18 cellular contexts compared by ENCODE assay signal in the genomic region with DNA sequence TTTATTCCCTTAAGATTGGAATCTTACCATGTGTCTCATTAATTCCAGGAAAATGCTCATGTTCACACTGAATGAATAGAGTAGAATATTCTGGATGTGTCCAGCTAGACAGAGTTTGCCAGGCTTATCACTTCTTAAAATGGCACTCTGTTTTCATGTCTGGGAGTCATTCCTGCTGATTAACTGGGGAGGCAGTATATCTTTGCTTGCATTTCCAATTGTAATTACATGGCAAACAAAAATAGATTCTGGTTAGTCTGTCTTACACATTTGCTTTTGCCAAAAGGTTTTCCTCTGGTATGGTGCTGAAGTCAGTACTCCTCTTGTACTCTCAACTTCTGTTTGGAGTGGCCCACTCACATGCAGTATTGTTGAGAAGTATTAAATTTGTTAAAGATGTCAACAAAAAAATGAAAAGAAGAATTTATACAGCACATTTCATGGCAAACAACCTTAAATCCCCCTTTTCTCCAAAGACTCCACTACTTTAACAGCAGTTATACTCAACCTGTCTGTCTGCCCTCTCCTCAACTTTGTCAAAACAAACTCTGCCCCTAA.
"Had no signal": no experiment of that assay in that cellular context is flagged by ENCODE, and none has a peak within 500 bp of the region (broad histone marks: within the 10 kb centered on the region; RNA-seq: fewer than 3 reads in every experiment).

No MANE protein-coding gene starts in this region.

- H3K27me3 ChIP-seq: body of pancreas, spleen, upper lobe of left lung had no signal

- H3K36me3 Mint-ChIP-seq: activated naive CD4-positive, alpha-beta T cell treated with anti-CD3 and anti-CD28 coated beads, Interleukin-2, amount 50 U/mL, for 72 hours; immature natural killer cell had no signal

- H3K27me3 Mint-ChIP-seq: activated CD4-positive, alpha-beta memory T cell treated with anti-CD3 and anti-CD28 coated beads, Interleukin-2, amount 10 ng/mL, durations not matched to agents 7 days and 5 days; central memory CD8-positive, alpha-beta T cell; stimulated activated naive CD8-positive, alpha-beta T cell treated with anti-CD3 and anti-CD28 coated beads, Interleukin-15, amount 100 ng/mL, for 72 hours had no signal

- H3K9me3 Mint-ChIP-seq: activated CD4-positive, alpha-beta memory T cell treated with anti-CD3 and anti-CD28 coated beads, Interleukin-2, amount 10 ng/mL, durations not matched to agents 7 days and 5 days; activated naive CD4-positive, alpha-beta T cell treated with anti-CD3 and anti-CD28 coated beads, Interleukin-2, amount 50 U/mL, for 72 hours; stimulated activated naive CD8-positive, alpha-beta T cell treated with anti-CD3 and anti-CD28 coated beads, Interleukin-15, amount 100 ng/mL, for 72 hours had no signal

- H3K27ac Mint-ChIP-seq: activated CD4-positive, alpha-beta memory T cell treated with anti-CD3 and anti-CD28 coated beads, Interleukin-2, amount 10 ng/mL, durations not matched to agents 7 days and 5 days; activated naive CD4-positive, alpha-beta T cell treated with anti-CD3 and anti-CD28 coated beads, Interleukin-2, amount 50 U/mL, for 72 hours; immature natural killer cell; stimulated activated naive CD8-positive, alpha-beta T cell treated with anti-CD3 and anti-CD28 coated beads, Interleukin-15, amount 100 ng/mL, for 72 hours had no signal

- H3K27ac ChIP-seq: body of pancreas, lower lobe of right lung, psoas muscle, spleen, upper lobe of left lung, WERI-Rb-1 had no signal

- H3K4me3 ChIP-seq: body of pancreas, lower lobe of right lung, psoas muscle, spleen, upper lobe of left lung had no signal

- H3K4me3 Mint-ChIP-seq: activated CD4-positive, alpha-beta memory T cell treated with anti-CD3 and anti-CD28 coated beads, Interleukin-2, amount 10 ng/mL, durations not matched to agents 7 days and 5 days; central memory CD8-positive, alpha-beta T cell; immature natural killer cell; stimulated activated naive CD8-positive, alpha-beta T cell treated with anti-CD3 and anti-CD28 coated beads, Interleukin-15, amount 100 ng/mL, for 72 hours had no signal

- H3K4me1 Mint-ChIP-seq: activated CD4-positive, alpha-beta memory T cell treated with anti-CD3 and anti-CD28 coated beads, Interleukin-2, amount 10 ng/mL, durations not matched to agents 7 days and 5 days; central memory CD8-positive, alpha-beta T cell; immature natural killer cell; stimulated activated naive CD8-positive, alpha-beta T cell treated with anti-CD3 and anti-CD28 coated beads, Interleukin-15, amount 100 ng/mL, for 72 hours had no signal

- H3K4me1 ChIP-seq: body of pancreas, lower lobe of right lung, psoas muscle, spleen, upper lobe of left lung had no signal

- H3K36me3 ChIP-seq: lower lobe of right lung, spleen, upper lobe of left lung, WERI-Rb-1 had no signal

- DNase-seq: activated CD4-positive, alpha-beta memory T cell treated with anti-CD3 and anti-CD28 coated beads, Interleukin-2, amount 10 ng/mL, durations not matched to agents 7 days and 5 days; activated effector memory CD4-positive, alpha-beta T cell treated with anti-CD3 and anti-CD28 coated beads, Interleukin-2, amount 50 U/mL, for 16 hours; activated T-cell treated with anti-CD3 and anti-CD28 coated beads, Interleukin-2, amount 50 U/mL, for 48 hours; body of pancreas; cortex of kidney; effector CD8-positive, alpha-beta T cell; foreskin fibroblast; immature natural killer cell; lower lobe of right lung; psoas muscle; spleen; stimulated activated CD4-positive, alpha-beta T cell treated with anti-CD3 and anti-CD28 coated beads, Interleukin-1b, Interleukin-23, amount 100 ng/mL, for 48 hours; stimulated activated naive CD8-positive, alpha-beta T cell treated with anti-CD3 and anti-CD28 coated beads, Interleukin-15, amount 100 ng/mL, for 72 hours; upper lobe of left lung; WERI-Rb-1 had no signal

- H3K9me3 ChIP-seq: body of pancreas, lower lobe of right lung, psoas muscle, spleen, upper lobe of left lung had no signal

- ATAC-seq: activated naive CD4-positive, alpha-beta T cell treated with anti-CD3 and anti-CD28 coated beads, Interleukin-2, amount 50 U/mL, for 72 hours; body of pancreas; lower lobe of right lung; sciatic nerve; stimulated activated naive CD8-positive, alpha-beta T cell treated with anti-CD3 and anti-CD28 coated beads, Interleukin-15, amount 100 ng/mL, for 72 hours had no signal
